Comparison of ENCODE assay signal across 23 cellular contexts in the genomic region with DNA sequence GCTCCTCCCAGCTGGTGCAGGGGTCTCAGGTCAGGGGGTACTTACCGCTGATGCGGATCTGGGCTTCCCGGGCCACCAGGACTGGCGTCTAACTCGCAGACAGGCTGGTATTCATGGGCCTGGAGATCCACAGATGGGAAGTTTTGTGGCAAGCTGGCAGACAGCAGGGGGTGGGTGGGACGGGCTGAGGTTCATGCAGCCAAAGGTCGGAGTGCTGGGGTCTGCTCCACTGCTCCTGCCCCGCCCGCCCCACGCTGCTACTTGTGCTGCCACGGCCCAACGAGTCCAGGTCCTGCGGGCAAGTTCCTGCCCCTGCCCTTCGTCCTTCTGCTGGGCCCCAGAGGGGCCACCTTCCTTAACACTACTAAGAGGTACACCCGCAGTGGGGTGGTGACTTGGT. TPM values are rescaled to one million over a fixed set of nuclear protein-coding genes. Genes with fewer than 3 reads are reported as not detected.
DNase-seq lines count a peak whose midpoint lies in the region; ATAC-seq, FAIRE-seq and TF ChIP-seq lines count a peak whose summit lies in the region.
"Had no signal": no experiment of that assay in that cellular context is flagged by ENCODE, and none has a peak within 500 bp of the region (broad histone marks: within the 10 kb centered on the region; RNA-seq: fewer than 3 reads in every experiment).

No MANE protein-coding gene starts in this region.

- H3K79me1 ChIP-seq in H1 (ENCODE audit: low read depth, low read length): no peaks in the 10 kb centered on the region

- no peak overlapping the region for H2BK15ac ChIP-seq in H1 (ENCODE audit: low read length)

- H3K9me2 ChIP-seq in Loucy (replicated peaks; ENCODE audit: low read depth, low read length): no peaks in the 10 kb centered on the region

- no peak overlapping the region for H4K91ac ChIP-seq in H1 (replicated peaks; ENCODE audit: insufficient read length, low read length)

- peak overlapping the region; percentile 22 for H3K4ac ChIP-seq in H1 (replicated peaks; ENCODE audit: insufficient read length, low read depth, low read length)

- no peak overlapping the region for H2BK12ac ChIP-seq in H1 (ENCODE audit: low read depth, low read length)

- H4K20me1 ChIP-seq in Loucy (ENCODE audit: insufficient read depth, low read length, poor library complexity, severe bottlenecking) (no peaks in the 10 kb centered on the region), H1 (replicated peaks in 1 of 2; ENCODE audit: control insufficient read depth in 1 of 2, insufficient read depth in 2 of 2, low read length in 2 of 2) (peaks cover 0 to 5% of the 10 kb centered on the region in 2 experiments)

- no peak overlapping the region for H4K8ac ChIP-seq in H1 (ENCODE audit: extremely low read depth, insufficient read depth, low read length)

- no peak overlapping the region for H2BK120ac ChIP-seq in H1 (replicated peaks; ENCODE audit: low read depth, low read length)

- peak overlapping the region; percentile 53 for H3K4me3 ChIP-seq in Loucy (ENCODE audit: low read length, poor library complexity, severe bottlenecking)
- H3K4me3 ChIP-seq in H1 (ENCODE audit: extremely low read depth in 1 of 4, insufficient read depth in 2 of 4, low read depth in 3 of 4, low read length in 4 of 4): no peak overlapping the region
- no peak overlapping the region for H3K4me3 ChIP-seq in pancreas
- H3K4me3 ChIP-seq: esophagus muscularis mucosa, gastroesophageal sphincter had no signal

- H3K4me1 ChIP-seq in Loucy (ENCODE audit: insufficient read depth, low read length, poor library complexity, severe bottlenecking) (peaks cover 78% of the 10 kb centered on the region), H1 (replicated peaks in 1 of 4; ENCODE audit: control insufficient read depth in 3 of 4, insufficient read depth in 4 of 4, low read length in 3 of 4) (peaks cover 0 to 9% (median 0%) of the 10 kb centered on the region in 4 experiments; a peak in 2 of 7 replicates), pancreas (peaks cover 4 to 29% (median 25%) of the 10 kb centered on the region in 3 donors)
- H3K4me1 ChIP-seq: esophagus muscularis mucosa, gastroesophageal sphincter had no signal

- H3K27me3 ChIP-seq in Loucy (ENCODE audit: insufficient read depth, low read length, poor library complexity, severe bottlenecking): no peaks in the 10 kb centered on the region
- no peaks in the 10 kb centered on the region; a peak in 2 of 7 replicates for H3K27me3 ChIP-seq in H1 (replicated peaks in 1 of 4; ENCODE audit: control insufficient read depth in 3 of 4, extremely low read depth in 1 of 4, insufficient read depth in 3 of 4, low read length in 3 of 4)
- H3K27me3 ChIP-seq in pancreas: no peaks in the 10 kb centered on the region

- FAIRE-seq in H1 (lab: Jason Lieb, UNC) (no peak), pancreas (lab: Jason Lieb, UNC) (no peak)
- FAIRE-seq: astrocyte had no signal

- TF ChIP-seq CTCF in Loucy (conservative IDR thresholded peaks at IDR 0.05; ENCODE audit: low read length) (no peak), H1 (IDR thresholded peaks at IDR 0.05; ENCODE audit: control extremely low read depth in 1 of 3, insufficient read depth in 1 of 3, low read depth in 1 of 3, low read length in 3 of 3) (no peak), pancreas (IDR thresholded peaks at IDR 0.05) (no peak)

- H3K4me2 ChIP-seq in Loucy (ENCODE audit: low read depth, low read length, poor library complexity, severe bottlenecking): peak overlapping the region; percentile 72
- no peak overlapping the region for H3K4me2 ChIP-seq in H1 (ENCODE audit: insufficient read depth in 1 of 2, low read depth in 2 of 2, low read length in 2 of 2)

- no peak overlapping the region for H2AK5ac ChIP-seq in H1 (ENCODE audit: low read depth, low read length)

- no peak overlapping the region for H3K18ac ChIP-seq in H1 (ENCODE audit: extremely low read depth, low read length)

- H3K14ac ChIP-seq in H1 (ENCODE audit: insufficient read length): no peak overlapping the region

- H3K9me3 ChIP-seq in Loucy (ENCODE audit: insufficient read depth, low read depth, low read length): no peaks in the 10 kb centered on the region
- H3K9me3 ChIP-seq in H1 (ENCODE audit: insufficient read depth in 2 of 2, low read depth in 1 of 2, low read length in 1 of 2): no peaks in the 10 kb centered on the region
- no peaks in the 10 kb centered on the region for H3K9me3 ChIP-seq in pancreas
- H3K9me3 ChIP-seq: esophagus muscularis mucosa, gastroesophageal sphincter had no signal

- CTCF ChIA-PET in activated CD4-positive, alpha-beta T cell treated with anti-CD3 and anti-CD28 coated beads, Interleukin-2, amount 10 ng/mL, durations not matched to agents 7 days and 5 days (lab: Charles Lee): interaction anchor here (1.2 to 9.5 kb wide), 3 partner anchors 9 to 291 kb away, joined by 3 to 114 read pairs (median 10); a partner anchor contains a TSS
- CTCF ChIA-PET in H1 (lab: Charles Lee; ENCODE audit: partially characterized antibody): interaction anchor here (0.6 to 8.6 kb wide), 14 partner anchors 9 to 314 kb away, joined by 3 to 99 read pairs (median 9); a partner anchor contains a TSS

- H2AFZ ChIP-seq in Loucy (ENCODE audit: low read length): no peak overlapping the region
- H2AFZ ChIP-seq in H1 (ENCODE audit: low read length): no peak overlapping the region

- TF ChIP-seq POLR2A in H1 (IDR thresholded peaks at IDR 0.05; ENCODE audit: control extremely low read depth in 1 of 2, low read depth in 2 of 2, low read length in 2 of 2): no peak

- no peak overlapping the region for H3K23ac ChIP-seq in H1 (ENCODE audit: insufficient read length)

- DNase-seq in activated CD4-positive, alpha-beta T cell treated with anti-CD3 and anti-CD28 coated beads, Interleukin-2, amount 10 ng/mL, durations not matched to agents 7 days and 5 days: no peak
- DNase-seq in activated CD4-positive, alpha-beta T cell treated with anti-CD3 and anti-CD28 coated beads, Interleukin-2, amount 10 ng/mL, durations not matched to agents 24 days and 14 days: no peak
- no peak for DNase-seq in H1 (ENCODE audit: low read depth in 1 of 2, low spot score in 2 of 2)
- DNase-seq in pancreas: peak in 3 of 6 donors; percentile 37 to 60 (median 59)
- no peak for DNase-seq in activated T-cell treated with anti-CD3 and anti-CD28 coated beads, Interleukin-2, amount 50 U/mL, for 4 hours
- DNase-seq: cerebellar nuclear complex, HFFc6, IMR-90, OCI-M1 had no signal

- 0 out of 2 replicates have a peak, but pooled peaks cover 2% of the 10 kb centered on the region for H3F3A ChIP-seq in Loucy (ENCODE audit: low read depth)

- intact Hi-C loops in activated CD4-positive, alpha-beta T cell treated with anti-CD3 and anti-CD28 coated beads, Interleukin-2, amount 10 ng/mL, durations not matched to agents 24 days and 14 days (cut with micrococcal nuclease): no loop called here
- intact Hi-C loops in pancreas (cut with DNase I): no loop called here

- peak overlapping the region; percentile 13 for H3K27ac Mint-ChIP-seq in activated CD4-positive, alpha-beta T cell treated with anti-CD3 and anti-CD28 coated beads, Interleukin-2, amount 10 ng/mL, durations not matched to agents 7 days and 5 days
- no peak overlapping the region for H3K27ac Mint-ChIP-seq in activated CD4-positive, alpha-beta T cell treated with anti-CD3 and anti-CD28 coated beads, Interleukin-2, amount 10 ng/mL, durations not matched to agents 24 days and 14 days
- H3K27ac Mint-ChIP-seq: activated naive CD4-positive, alpha-beta T cell treated with anti-CD3 and anti-CD28 coated beads, Interleukin-2, amount 50 U/mL, for 24 hours; HFFc6; mesothelial cell of epicardium; stimulated activated naive CD8-positive, alpha-beta T cell treated with anti-CD3 and anti-CD28 coated beads, Interleukin-15, amount 100 ng/mL, for 72 hours had no signal

- H3K27ac ChIP-seq in H1 (ENCODE audit: low read depth, low read length): no peak overlapping the region
- peak overlapping the region in 3 of 4 donors; percentile 5 to 61 (median 13) for H3K27ac ChIP-seq in pancreas
- H3K27ac ChIP-seq: 22Rv1, esophagus muscularis mucosa, gastroesophageal sphincter had no signal

- no peak for ATAC-seq in pancreas
- no peak for ATAC-seq in activated T-cell treated with anti-CD3 and anti-CD28 coated beads, Interleukin-2, amount 50 U/mL, for 4 hours
- ATAC-seq in HG02884 (IDR thresholded peaks at IDR 0.05; ENCODE audit: unreplicated experiment): no peak
- no peak for ATAC-seq in HG03354 (IDR thresholded peaks at IDR 0.05; ENCODE audit: poor library complexity, severe bottlenecking, unreplicated experiment)
- ATAC-seq: gastroesophageal sphincter had no signal

- H3K9ac ChIP-seq in Loucy (ENCODE audit: low read depth, low read length, poor library complexity, severe bottlenecking) (peak overlapping the region; percentile 90), H1 (replicated peaks in 1 of 4; ENCODE audit: extremely low read depth in 1 of 4, low read depth in 3 of 4, low read length in 3 of 4) (no peak overlapping the region)

- H3K36me3 Mint-ChIP-seq in activated CD4-positive, alpha-beta T cell treated with anti-CD3 and anti-CD28 coated beads, Interleukin-2, amount 10 ng/mL, durations not matched to agents 7 days and 5 days (ENCODE audit: low read depth): no peaks in the 10 kb centered on the region
- H3K36me3 Mint-ChIP-seq in activated CD4-positive, alpha-beta T cell treated with anti-CD3 and anti-CD28 coated beads, Interleukin-2, amount 10 ng/mL, durations not matched to agents 24 days and 14 days (ENCODE audit: low read depth): no peaks in the 10 kb centered on the region
- H3K36me3 Mint-ChIP-seq in activated T-cell treated with anti-CD3 and anti-CD28 coated beads, Interleukin-2, amount 50 U/mL, for 4 hours (ENCODE audit: insufficient read depth): no peaks in the 10 kb centered on the region
- H3K36me3 Mint-ChIP-seq: activated naive CD4-positive, alpha-beta T cell treated with anti-CD3 and anti-CD28 coated beads, Interleukin-2, amount 50 U/mL, for 24 hours; mesothelial cell of epicardium had no signal

- H3K36me3 ChIP-seq in Loucy (ENCODE audit: insufficient read depth, low read length) (no peaks in the 10 kb centered on the region), H1 (ENCODE audit: control insufficient read depth in 2 of 4, insufficient read depth in 4 of 4, low read length in 3 of 4) (no peaks in the 10 kb centered on the region; a peak in 1 of 8 replicates), pancreas (no peaks in the 10 kb centered on the region)
- H3K36me3 ChIP-seq: esophagus muscularis mucosa, gastroesophageal sphincter had no signal

- H2BK20ac ChIP-seq in H1 (ENCODE audit: low read length): no peak overlapping the region

- H4K5ac ChIP-seq in H1 (ENCODE audit: insufficient read length, low read depth, low read length): no peak overlapping the region

- no peak for TF ChIP-seq EP300 in H1 (IDR thresholded peaks at IDR 0.05; ENCODE audit: borderline replicate concordance in 1 of 2, low read depth in 2 of 2, low read length in 2 of 2)

- H3K23me2 ChIP-seq in H1 (ENCODE audit: low read depth, low read length): peaks cover 3% of the 10 kb centered on the region

- H3K4me3 Mint-ChIP-seq in activated CD4-positive, alpha-beta T cell treated with anti-CD3 and anti-CD28 coated beads, Interleukin-2, amount 10 ng/mL, durations not matched to agents 7 days and 5 days: no peak overlapping the region
- no peak overlapping the region for H3K4me3 Mint-ChIP-seq in activated CD4-positive, alpha-beta T cell treated with anti-CD3 and anti-CD28 coated beads, Interleukin-2, amount 10 ng/mL, durations not matched to agents 24 days and 14 days
- no peak overlapping the region for H3K4me3 Mint-ChIP-seq in activated T-cell treated with anti-CD3 and anti-CD28 coated beads, Interleukin-2, amount 50 U/mL, for 4 hours
- H3K4me3 Mint-ChIP-seq: activated naive CD4-positive, alpha-beta T cell treated with anti-CD3 and anti-CD28 coated beads, Interleukin-2, amount 50 U/mL, for 24 hours; HFFc6; mesothelial cell of epicardium had no signal

- 95% methylated on average over 11 of the region's 15 CpGs; no CpG with 5 or more reads in 1 of the 2 experiments for WGBS in H1 (ENCODE audit: extremely low coverage in 1 of 2, insufficient coverage in 1 of 2, insufficient read length in 1 of 2, insufficient replicate concordance in 2 of 2, low coverage in 1 of 2, low lambda C conversion rate in 2 of 2, missing lambda C conversion rate in 1 of 2), 2 experiments
- 75 to 85% methylated on average over 15 of the region's 15 CpGs for WGBS in pancreas, 2 donors

- H3K79me2 ChIP-seq in Loucy (ENCODE audit: insufficient read depth, low read length) (no peaks in the 10 kb centered on the region), H1 (ENCODE audit: control insufficient read depth in 1 of 2, insufficient read depth in 2 of 2, low read length in 2 of 2) (no peaks in the 10 kb centered on the region)

- POLR2A ChIA-PET in activated CD4-positive, alpha-beta T cell treated with anti-CD3 and anti-CD28 coated beads, Interleukin-2, amount 10 ng/mL, durations not matched to agents 7 days and 5 days (lab: Charles Lee): no interaction called here
- POLR2A ChIA-PET in H1 (lab: Charles Lee; ENCODE audit: partially characterized antibody): no interaction called here

- TF ChIP-seq RAD21 in H1 (IDR thresholded peaks at IDR 0.05 in 1 of 2, conservative IDR thresholded peaks at IDR 0.05 in 1 of 2; ENCODE audit: low read depth in 2 of 2, low read length in 2 of 2): no peak

- H2BK5ac ChIP-seq in H1 (ENCODE audit: low read depth, low read length): no peak overlapping the region

- peaks cover 3% of the 10 kb centered on the region for H3K9me3 Mint-ChIP-seq in activated CD4-positive, alpha-beta T cell treated with anti-CD3 and anti-CD28 coated beads, Interleukin-2, amount 10 ng/mL, durations not matched to agents 7 days and 5 days
- H3K9me3 Mint-ChIP-seq in activated CD4-positive, alpha-beta T cell treated with anti-CD3 and anti-CD28 coated beads, Interleukin-2, amount 10 ng/mL, durations not matched to agents 24 days and 14 days: no peaks in the 10 kb centered on the region
- no peaks in the 10 kb centered on the region for H3K9me3 Mint-ChIP-seq in activated T-cell treated with anti-CD3 and anti-CD28 coated beads, Interleukin-2, amount 50 U/mL, for 4 hours
- H3K9me3 Mint-ChIP-seq: activated naive CD4-positive, alpha-beta T cell treated with anti-CD3 and anti-CD28 coated beads, Interleukin-2, amount 50 U/mL, for 24 hours; HFFc6; mesothelial cell of epicardium; stimulated activated naive CD8-positive, alpha-beta T cell treated with anti-CD3 and anti-CD28 coated beads, Interleukin-15, amount 100 ng/mL, for 72 hours had no signal

- H3K56ac ChIP-seq in H1 (replicated peaks; ENCODE audit: insufficient read length, low read depth, low read length): no peak overlapping the region

- peaks cover 49% of the 10 kb centered on the region for H3K4me1 Mint-ChIP-seq in activated CD4-positive, alpha-beta T cell treated with anti-CD3 and anti-CD28 coated beads, Interleukin-2, amount 10 ng/mL, durations not matched to agents 7 days and 5 days
- H3K4me1 Mint-ChIP-seq in activated CD4-positive, alpha-beta T cell treated with anti-CD3 and anti-CD28 coated beads, Interleukin-2, amount 10 ng/mL, durations not matched to agents 24 days and 14 days: peaks cover 18% of the 10 kb centered on the region
- peaks cover 35% of the 10 kb centered on the region for H3K4me1 Mint-ChIP-seq in activated T-cell treated with anti-CD3 and anti-CD28 coated beads, Interleukin-2, amount 50 U/mL, for 4 hours (ENCODE audit: low read depth)

- H3K27me3 Mint-ChIP-seq in activated CD4-positive, alpha-beta T cell treated with anti-CD3 and anti-CD28 coated beads, Interleukin-2, amount 10 ng/mL, durations not matched to agents 7 days and 5 days: peaks cover 6% of the 10 kb centered on the region
- no peaks in the 10 kb centered on the region for H3K27me3 Mint-ChIP-seq in activated CD4-positive, alpha-beta T cell treated with anti-CD3 and anti-CD28 coated beads, Interleukin-2, amount 10 ng/mL, durations not matched to agents 24 days and 14 days
- H3K27me3 Mint-ChIP-seq in activated T-cell treated with anti-CD3 and anti-CD28 coated beads, Interleukin-2, amount 50 U/mL, for 4 hours (ENCODE audit: low read depth): no peaks in the 10 kb centered on the region
- H3K27me3 Mint-ChIP-seq: activated naive CD4-positive, alpha-beta T cell treated with anti-CD3 and anti-CD28 coated beads, Interleukin-2, amount 50 U/mL, for 24 hours; stimulated activated naive CD8-positive, alpha-beta T cell treated with anti-CD3 and anti-CD28 coated beads, Interleukin-15, amount 100 ng/mL, for 72 hours had no signal

RNA-seq across cellular contexts. Expression of a gene that starts 3.1 kb away (rescaled TPM):
- under 1 TPM; 0.44 to 0.47 TPM for total RNA-seq in activated CD4-positive, alpha-beta T cell treated with anti-CD3 and anti-CD28 coated beads, Interleukin-2, amount 10 ng/mL, durations not matched to agents 7 days and 5 days
- total RNA-seq in activated CD4-positive, alpha-beta T cell treated with anti-CD3 and anti-CD28 coated beads, Interleukin-2, amount 10 ng/mL, durations not matched to agents 24 days and 14 days: 0.14 TPM in 1 of 2 replicates, not detected in the other
- total RNA-seq in H1 (2021; fragmentation: NEBNext Ultra II Directional; extraction: Animal tissue kit (Norgen Biotek cat#: 25700)): not detected in 2 replicates
- polyA plus RNA-seq in H1 (2011; rRNA removed) (0.08 and 0.24 TPM in 2 replicates), pancreas (10 to 100 TPM; 16.5 to 17.9 TPM)
- 0.09 TPM for polyA plus RNA-seq in H1 (2011; cell fraction: cytosol; rRNA removed)
- polyA plus RNA-seq in H1 (2011; cell fraction: nucleus; rRNA removed): 0.14 TPM
- 0.20 TPM in 1 of 4 replicates, not detected in the others for polyA plus RNA-seq in H1 (2012, experiment 1 of 2)
- not detected for polyA plus RNA-seq in H1 (2012, experiment 2 of 2)
- polyA plus RNA-seq in H1 (2013, experiment 1 of 2): 0.06 TPM
- not detected for polyA plus RNA-seq in H1 (2013, experiment 2 of 2)
- polyA minus RNA-seq in H1 (2011; rRNA and poly(A)+ RNA removed): not detected in 2 replicates
- polyA minus RNA-seq in H1 (2011; cell fraction: cytosol; rRNA and poly(A)+ RNA removed): not detected
- polyA minus RNA-seq in H1 (2011; cell fraction: nucleus; rRNA and poly(A)+ RNA removed): not detected
- total RNA-seq in pancreas: 10 to 100 TPM in 1 of 6 donors, 1 to 10 TPM in 5; 5.2 to 14.1 (median 6.9) TPM
- total RNA-seq in activated T-cell treated with anti-CD3 and anti-CD28 coated beads, Interleukin-2, amount 50 U/mL, for 4 hours: under 1 TPM in 1 of 3 donors, not detected in 2; 0.37 TPM
- total RNA-seq: astrocyte; Daoy; esophagus muscularis mucosa; gastroesophageal sphincter; HFFc6; IMR-90; mesothelial cell of epicardium; pulmonary artery endothelial cell; T-helper 1 cell treated with Interleukin-12 subunit alpha and Interleukin-12 subunit beta and Interleukin-4 antibody, amounts not matched to agents 30 ng/mL and 1 ng/mL, for 36 hours had no signal
- polyA plus RNA-seq: IMR-90, neural cell had no signal

RNA-seq across cellular contexts. Expression of a gene that starts 7.9 kb away (rescaled TPM):
- not detected for total RNA-seq in activated CD4-positive, alpha-beta T cell treated with anti-CD3 and anti-CD28 coated beads, Interleukin-2, amount 10 ng/mL, durations not matched to agents 7 days and 5 days
- total RNA-seq in activated CD4-positive, alpha-beta T cell treated with anti-CD3 and anti-CD28 coated beads, Interleukin-2, amount 10 ng/mL, durations not matched to agents 24 days and 14 days: not detected in 2 replicates
- not detected in 2 replicates for total RNA-seq in H1 (2021; fragmentation: NEBNext Ultra II Directional; extraction: Animal tissue kit (Norgen Biotek cat#: 25700))
- polyA plus RNA-seq in H1 (2011; rRNA removed) (0.09 and 0.17 TPM in 2 replicates), pancreas (under 1 TPM in 1 of 2 donors, not detected in 1; 0.28 TPM)
- not detected for polyA plus RNA-seq in H1 (2011; cell fraction: cytosol; rRNA removed)
- polyA plus RNA-seq in H1 (2011; cell fraction: nucleus; rRNA removed): not detected
- 0.34 to 0.86 TPM (median 0.56 TPM) in 4 replicates for polyA plus RNA-seq in H1 (2012, experiment 1 of 2)
- polyA plus RNA-seq in H1 (2012, experiment 2 of 2): 0.25 TPM
- 0.10 TPM for polyA plus RNA-seq in H1 (2013, experiment 1 of 2)
- polyA plus RNA-seq in H1 (2013, experiment 2 of 2): 0.07 TPM
- polyA minus RNA-seq in H1 (2011; rRNA and poly(A)+ RNA removed): 0.16 TPM in 1 of 2 replicates, not detected in the other
- not detected for polyA minus RNA-seq in H1 (2011; cell fraction: cytosol; rRNA and poly(A)+ RNA removed)
- not detected for polyA minus RNA-seq in H1 (2011; cell fraction: nucleus; rRNA and poly(A)+ RNA removed)
- under 1 TPM in 3 of 6 donors, not detected in 3; 0.09 to 0.37 (median 0.24) TPM for total RNA-seq in pancreas
- total RNA-seq in activated T-cell treated with anti-CD3 and anti-CD28 coated beads, Interleukin-2, amount 50 U/mL, for 4 hours: not detected
- total RNA-seq: astrocyte; Daoy; esophagus muscularis mucosa; gastroesophageal sphincter; HFFc6; IMR-90; mesothelial cell of epicardium; pulmonary artery endothelial cell; T-helper 1 cell treated with Interleukin-12 subunit alpha and Interleukin-12 subunit beta and Interleukin-4 antibody, amounts not matched to agents 30 ng/mL and 1 ng/mL, for 36 hours had no signal
- polyA plus RNA-seq: IMR-90, neural cell had no signal

RNA-seq across cellular contexts. Expression of a gene that starts 17.7 kb away (rescaled TPM):
- total RNA-seq in activated CD4-positive, alpha-beta T cell treated with anti-CD3 and anti-CD28 coated beads, Interleukin-2, amount 10 ng/mL, durations not matched to agents 7 days and 5 days: 1 to 10 TPM; 7.3 to 8.8 TPM
- total RNA-seq in activated CD4-positive, alpha-beta T cell treated with anti-CD3 and anti-CD28 coated beads, Interleukin-2, amount 10 ng/mL, durations not matched to agents 24 days and 14 days: 22.2 and 22.6 TPM in 2 replicates
- total RNA-seq in H1 (2021; fragmentation: NEBNext Ultra II Directional; extraction: Animal tissue kit (Norgen Biotek cat#: 25700)): 8.3 and 8.9 TPM in 2 replicates
- 7.2 and 11.0 TPM in 2 replicates for polyA plus RNA-seq in H1 (2011; rRNA removed)
- polyA plus RNA-seq in H1 (2011; cell fraction: cytosol; rRNA removed): 6.0 TPM
- polyA plus RNA-seq in H1 (2011; cell fraction: nucleus; rRNA removed): 11.8 TPM
- 4.1 to 12.0 TPM (median 10.6 TPM) in 4 replicates for polyA plus RNA-seq in H1 (2012, experiment 1 of 2)
- 8.1 TPM for polyA plus RNA-seq in H1 (2012, experiment 2 of 2)
- polyA plus RNA-seq in H1 (2013, experiment 1 of 2): 4.7 TPM
- 4.5 TPM for polyA plus RNA-seq in H1 (2013, experiment 2 of 2)
- 1.5 and 1.6 TPM in 2 replicates for polyA minus RNA-seq in H1 (2011; rRNA and poly(A)+ RNA removed)
- 2.3 TPM for polyA minus RNA-seq in H1 (2011; cell fraction: cytosol; rRNA and poly(A)+ RNA removed)
- 6.0 TPM for polyA minus RNA-seq in H1 (2011; cell fraction: nucleus; rRNA and poly(A)+ RNA removed)
- 1 to 10 TPM; 4.3 to 7.3 (median 5.8) TPM for total RNA-seq in pancreas
- 10 to 100 TPM in 1 of 2 donors, 1 to 10 TPM in 1; 6.4 to 11.0 TPM for polyA plus RNA-seq in pancreas
- total RNA-seq in activated T-cell treated with anti-CD3 and anti-CD28 coated beads, Interleukin-2, amount 50 U/mL, for 4 hours: 10 to 100 TPM; 10.2 to 14.4 (median 12.6) TPM
- polyA plus RNA-seq: neural cell had no signal

RNA-seq across cellular contexts. Expression of a gene that starts 27.0 kb away (rescaled TPM):
- total RNA-seq in activated CD4-positive, alpha-beta T cell treated with anti-CD3 and anti-CD28 coated beads, Interleukin-2, amount 10 ng/mL, durations not matched to agents 7 days and 5 days: not detected
- not detected in 2 replicates for total RNA-seq in activated CD4-positive, alpha-beta T cell treated with anti-CD3 and anti-CD28 coated beads, Interleukin-2, amount 10 ng/mL, durations not matched to agents 24 days and 14 days
- total RNA-seq in H1 (2021; fragmentation: NEBNext Ultra II Directional; extraction: Animal tissue kit (Norgen Biotek cat#: 25700)): not detected in 2 replicates
- polyA plus RNA-seq in H1 (2011; rRNA removed) (not detected in 2 replicates), pancreas (under 1 TPM in 1 of 2 donors, not detected in 1; 0.28 TPM)
- polyA plus RNA-seq in H1 (2011; cell fraction: cytosol; rRNA removed): not detected
- polyA plus RNA-seq in H1 (2011; cell fraction: nucleus; rRNA removed): not detected
- 0.12 TPM in 1 of 4 replicates, not detected in the others for polyA plus RNA-seq in H1 (2012, experiment 1 of 2)
- not detected for polyA plus RNA-seq in H1 (2012, experiment 2 of 2)
- polyA plus RNA-seq in H1 (2013, experiment 1 of 2): 0.02 TPM
- 0.06 TPM for polyA plus RNA-seq in H1 (2013, experiment 2 of 2)
- not detected in 2 replicates for polyA minus RNA-seq in H1 (2011; rRNA and poly(A)+ RNA removed)
- not detected for polyA minus RNA-seq in H1 (2011; cell fraction: cytosol; rRNA and poly(A)+ RNA removed)
- not detected for polyA minus RNA-seq in H1 (2011; cell fraction: nucleus; rRNA and poly(A)+ RNA removed)
- total RNA-seq in pancreas: under 1 TPM in 3 of 6 donors, not detected in 3; 0.17 to 0.50 (median 0.40) TPM
- total RNA-seq in activated T-cell treated with anti-CD3 and anti-CD28 coated beads, Interleukin-2, amount 50 U/mL, for 4 hours: not detected
- total RNA-seq: astrocyte; esophagus muscularis mucosa; HFFc6; IMR-90; pulmonary artery endothelial cell; T-helper 1 cell treated with Interleukin-12 subunit alpha and Interleukin-12 subunit beta and Interleukin-4 antibody, amounts not matched to agents 30 ng/mL and 1 ng/mL, for 36 hours had no signal
- polyA plus RNA-seq: IMR-90, neural cell had no signal

RNA-seq across cellular contexts. Expression of a gene that starts 40.7 kb away (rescaled TPM):
- 100 to 1,000 TPM; 204 to 228 TPM for total RNA-seq in activated CD4-positive, alpha-beta T cell treated with anti-CD3 and anti-CD28 coated beads, Interleukin-2, amount 10 ng/mL, durations not matched to agents 7 days and 5 days
- total RNA-seq in activated CD4-positive, alpha-beta T cell treated with anti-CD3 and anti-CD28 coated beads, Interleukin-2, amount 10 ng/mL, durations not matched to agents 24 days and 14 days: 304 and 321 TPM in 2 replicates
- total RNA-seq in H1 (2021; fragmentation: NEBNext Ultra II Directional; extraction: Animal tissue kit (Norgen Biotek cat#: 25700)): 131 TPM in 2 replicates
- 125 and 192 TPM in 2 replicates for polyA plus RNA-seq in H1 (2011; rRNA removed)
- 152 TPM for polyA plus RNA-seq in H1 (2011; cell fraction: cytosol; rRNA removed)
- polyA plus RNA-seq in H1 (2011; cell fraction: nucleus; rRNA removed): 304 TPM
- polyA plus RNA-seq in H1 (2012, experiment 1 of 2): 89.8 to 192 TPM (median 174 TPM) in 4 replicates
- 101 TPM for polyA plus RNA-seq in H1 (2012, experiment 2 of 2)
- polyA plus RNA-seq in H1 (2013, experiment 1 of 2): 72.0 TPM
- polyA plus RNA-seq in H1 (2013, experiment 2 of 2): 62.7 TPM
- polyA minus RNA-seq in H1 (2011; rRNA and poly(A)+ RNA removed): 60.2 and 75.0 TPM in 2 replicates
- polyA minus RNA-seq in H1 (2011; cell fraction: cytosol; rRNA and poly(A)+ RNA removed): 98.5 TPM
- 80.7 TPM for polyA minus RNA-seq in H1 (2011; cell fraction: nucleus; rRNA and poly(A)+ RNA removed)
- 100 to 1,000 TPM in 4 of 6 donors, 10 to 100 TPM in 2; 82.5 to 126 (median 109) TPM for total RNA-seq in pancreas
- 100 to 1,000 TPM; 206 to 281 TPM for polyA plus RNA-seq in pancreas
- total RNA-seq in activated T-cell treated with anti-CD3 and anti-CD28 coated beads, Interleukin-2, amount 50 U/mL, for 4 hours: 100 to 1,000 TPM; 338 to 353 (median 350) TPM
